In the genomic region with DNA sequence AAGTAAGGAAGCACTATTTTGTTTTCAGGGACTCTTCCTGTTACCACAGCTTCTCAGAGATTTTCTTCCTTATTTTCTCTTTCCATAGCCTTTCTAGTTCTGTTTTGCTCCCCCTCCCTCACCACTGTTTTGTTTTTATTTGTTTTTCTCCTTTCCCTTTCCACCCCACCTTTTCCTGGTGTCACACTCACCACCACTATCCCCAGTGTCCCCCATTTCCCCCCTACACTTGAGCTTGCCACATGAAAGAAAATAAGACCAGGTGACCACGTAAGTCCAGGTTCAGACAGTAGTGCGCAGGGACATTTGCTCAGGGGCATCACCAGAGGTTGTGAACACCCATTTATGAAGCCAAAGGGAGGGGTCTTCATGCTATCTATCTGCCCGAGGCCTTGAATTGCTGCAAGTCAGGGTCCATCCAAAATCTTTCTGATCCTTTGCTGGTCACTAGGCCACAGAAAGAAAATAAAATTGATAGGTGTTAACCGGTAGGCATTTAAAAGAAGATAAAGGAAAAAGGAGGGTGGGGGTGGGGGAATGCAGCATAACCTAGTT, we compare ENCODE assay signal across 12 cellular contexts. TPM values are rescaled to one million over a fixed set of nuclear protein-coding genes. Genes with fewer than 3 reads are reported as not detected.
A peak's percentile ranks its signal among the peaks of the same experiment; 100 is the strongest.
DNase-seq lines count a peak whose midpoint lies in the region; ATAC-seq and TF ChIP-seq lines count a peak whose summit lies in the region.
"Had no signal": no experiment of that assay in that cellular context is flagged by ENCODE, and none has a peak within 500 bp of the region (broad histone marks: within the 10 kb centered on the region; RNA-seq: fewer than 3 reads in every experiment).

No MANE protein-coding gene starts in this region.

- ATAC-seq in HG02623 (IDR thresholded peaks at IDR 0.05; ENCODE audit: unreplicated experiment) (no peak), mucosa of descending colon (no peak), HG02840 (IDR thresholded peaks at IDR 0.05; ENCODE audit: low FRiP score, unreplicated experiment) (no peak)
- ATAC-seq: right cardiac atrium had no signal

- H3K9me2 ChIP-seq in SU-DHL-6 (replicated peaks; ENCODE audit: insufficient read depth, low read length) = no peaks in the 10 kb centered on the region

- no peaks in the 10 kb centered on the region for H4K20me1 ChIP-seq in SU-DHL-6 (ENCODE audit: low read depth, low read length)

- no peaks in the 10 kb centered on the region for H3K36me3 ChIP-seq in SU-DHL-6 (ENCODE audit: low read length)
- H3K36me3 ChIP-seq in mucosa of descending colon (ENCODE audit: low read depth) = no peaks in the 10 kb centered on the region

- no peak for TF ChIP-seq CTCF in CD14-positive monocyte (IDR thresholded peaks at IDR 0.05)
- TF ChIP-seq CTCF in GM10266 (IDR thresholded peaks at IDR 0.05; ENCODE audit: control insufficient read depth, insufficient read depth, low read depth, missing control alignments) = no peak
- TF ChIP-seq CTCF in SU-DHL-6 (IDR thresholded peaks at IDR 0.05; ENCODE audit: insufficient read depth, low read length, poor library complexity, severe bottlenecking) = no peak
- no peak for TF ChIP-seq CTCF in mucosa of descending colon (IDR thresholded peaks at IDR 0.05)

- H3K9me3 ChIP-seq in SU-DHL-6 (ENCODE audit: insufficient read depth, low read length) = no peaks in the 10 kb centered on the region
- H3K9me3 ChIP-seq in mucosa of descending colon = no peaks in the 10 kb centered on the region

- peak overlapping the region; percentile 97 for H3K27ac ChIP-seq in SU-DHL-6 (ENCODE audit: low read depth, low read length)

- H3K36me3 Mint-ChIP-seq in CD14-positive monocyte = peaks cover 0 to 7% of the 10 kb centered on the region in 2 donors
- peaks cover 0 to 4% (median 3%) of the 10 kb centered on the region in 3 donors for H3K36me3 Mint-ChIP-seq in immature natural killer cell

- peak overlapping the region; percentile 79 to 98 for H3K4me3 Mint-ChIP-seq in CD14-positive monocyte
- H3K4me3 Mint-ChIP-seq in immature natural killer cell = peak overlapping the region; percentile 81 to 98 (median 96)

- H3K27me3 ChIP-seq in SU-DHL-6 (ENCODE audit: low read length) = no peaks in the 10 kb centered on the region

- H3K27me3 Mint-ChIP-seq in CD14-positive monocyte (ENCODE audit: low read depth in 3 of 3) (peaks cover 2 to 4% (median 2%) of the 10 kb centered on the region in 3 donors), immature natural killer cell (ENCODE audit: low read depth in 3 of 3) (peaks cover 18 to 25% (median 22%) of the 10 kb centered on the region in 3 donors)

- H3K4me1 ChIP-seq in mucosa of descending colon (ENCODE audit: low read depth) = peaks cover 4% of the 10 kb centered on the region

- DNase-seq in CD14-positive monocyte (ENCODE audit: low spot score) (no peak), GM10266 (ENCODE audit: extremely low spot score) (peak; percentile 42), immature natural killer cell (no peak), HCEC 1CT (no peak), mucosa of descending colon (no peak)
- DNase-seq: NCI-H1417 treated with DMSO at 0.1 percent for 48 hours; NK-92 treated with Interleukin-12 subunit alpha and Interleukin-12 subunit beta, amount 100 ng/mL, for 24 hours; right cardiac atrium had no signal

- H3K4me3 ChIP-seq in SU-DHL-6 (ENCODE audit: insufficient read depth, low read length, poor library complexity, severe bottlenecking) (peak overlapping the region; percentile 63), mucosa of descending colon (no peak overlapping the region)

- peak overlapping the region; percentile 45 to 90 (median 85) for H3K27ac Mint-ChIP-seq in CD14-positive monocyte
- H3K27ac Mint-ChIP-seq in immature natural killer cell = peak overlapping the region; percentile 91 to 99 (median 96)

- peak overlapping the region; percentile 70 for H3K4me2 ChIP-seq in SU-DHL-6 (ENCODE audit: low read depth, low read length, poor library complexity, severe bottlenecking)

- H3K79me2 ChIP-seq in SU-DHL-6 (ENCODE audit: insufficient read depth, low read length) = peaks cover 52% of the 10 kb centered on the region

- peaks cover 0 to 3% (median 0%) of the 10 kb centered on the region in 7 donors for H3K9me3 Mint-ChIP-seq in CD14-positive monocyte
- H3K9me3 Mint-ChIP-seq in immature natural killer cell = no peaks in the 10 kb centered on the region

- H3K4me1 Mint-ChIP-seq in CD14-positive monocyte (peaks cover 49% of the 10 kb centered on the region), immature natural killer cell (peaks cover 87% of the 10 kb centered on the region in 2 donors)

- H2AFZ ChIP-seq in SU-DHL-6 (ENCODE audit: low read depth, low read length, severe bottlenecking) = no peak overlapping the region

- peak overlapping the region; percentile 96 for H3K9ac ChIP-seq in SU-DHL-6 (ENCODE audit: low read length)

- H3F3A ChIP-seq in SU-DHL-6 (ENCODE audit: insufficient read depth) = peaks cover 59% of the 10 kb centered on the region

- intact Hi-C loops in CD14-positive monocyte (cut with micrococcal nuclease) = no loop called here
- intact Hi-C loops in mucosa of descending colon (cut with DNase I, micrococcal nuclease) = no loop called here

RNA-seq across cellular contexts. Expression of a gene that starts 1.4 kb away (rescaled TPM):
- 10 to 100 TPM; 27.2 to 28.0 TPM for polyA plus RNA-seq in CD14-positive monocyte
- 100 to 1,000 TPM in 2 of 3 donors, 10 to 100 TPM in 1; 96.5 to 194 (median 109) TPM for polyA plus RNA-seq in immature natural killer cell
- total RNA-seq in mucosa of descending colon = 10 to 100 TPM in 1 of 3 donors, 1 to 10 TPM in 2; 6.9 to 12.6 (median 9.7) TPM
- total RNA-seq: HT-29 had no signal
